Comparison of ENCODE assay signal across 14 cellular contexts in the genomic region with DNA sequence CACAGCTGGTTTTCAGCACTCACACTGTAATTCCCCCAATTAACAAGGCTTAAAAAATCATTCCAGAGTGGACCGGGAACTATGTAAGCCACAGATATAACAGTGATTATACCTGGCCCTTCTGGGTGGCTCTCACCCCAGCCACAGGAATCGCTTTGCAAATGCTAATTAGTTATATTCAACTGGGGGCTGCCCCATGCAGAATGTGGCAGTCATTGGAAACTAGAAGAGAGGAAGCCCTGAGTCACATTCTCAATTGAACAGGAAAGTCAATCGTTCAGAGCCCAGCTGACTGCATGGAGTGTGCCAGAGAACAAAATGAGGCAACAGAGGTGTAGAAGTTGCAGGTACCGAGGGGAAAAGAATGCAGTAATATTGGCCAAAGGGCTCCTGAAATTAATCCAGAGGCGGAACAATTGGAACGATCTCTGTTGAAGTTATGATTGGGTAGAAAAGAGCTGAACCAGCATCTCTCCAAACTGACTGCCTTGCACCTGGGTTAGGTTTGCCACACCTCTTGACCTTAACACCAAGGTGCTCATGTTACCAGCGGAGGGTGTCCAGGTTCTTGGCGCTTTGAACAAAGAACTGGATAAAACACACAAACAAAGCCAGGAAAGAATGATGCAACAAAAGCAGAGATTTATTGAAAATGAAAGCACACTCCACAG.
DNase-seq lines count a peak whose midpoint lies in the region; ATAC-seq and TF ChIP-seq lines count a peak whose summit lies in the region.
"Had no signal": no experiment of that assay in that cellular context is flagged by ENCODE, and none has a peak within 500 bp of the region (broad histone marks: within the 10 kb centered on the region; RNA-seq: fewer than 3 reads in every experiment).

No MANE protein-coding gene starts in this region.

- H4K20me1 ChIP-seq in H9 (ENCODE audit: control insufficient read depth, insufficient read depth, insufficient read length) = no peaks in the 10 kb centered on the region

- no peak overlapping the region for H4K91ac ChIP-seq in H9 (ENCODE audit: insufficient read length, low read depth, low read length)

- H2BK20ac ChIP-seq in H9 (ENCODE audit: low read depth, low read length, poor library complexity, severe bottlenecking) = no peak overlapping the region

- H3K27ac Mint-ChIP-seq in H9 = peak overlapping the region; percentile 41 to 91 (median 84); a peak in 4 of 7 replicates
- peak overlapping the region; percentile 52 for H3K27ac Mint-ChIP-seq in osteocyte (ENCODE audit: unreplicated experiment)

- no peak overlapping the region for H2BK12ac ChIP-seq in H9 (ENCODE audit: insufficient read length, low read depth, low read length)

- H4K5ac ChIP-seq in H9 (ENCODE audit: insufficient read length, low read depth, low read length) = no peak overlapping the region

- no peaks in the 10 kb centered on the region for H3K23me2 ChIP-seq in H9 (ENCODE audit: insufficient read length, low read depth, low read length, poor library complexity, severe bottlenecking)

- no peak overlapping the region for H3K27ac ChIP-seq in H9 (ENCODE audit: insufficient read length, low read depth, low read length)
- H3K27ac ChIP-seq in suprapubic skin = no peak overlapping the region
- H3K27ac ChIP-seq: C4-2B, SK-N-MC had no signal

- no CpG with 5 or more reads among the region's 8 CpGs for WGBS in H9 (ENCODE audit: extremely low coverage, insufficient read length, low lambda C conversion rate)
- WGBS in suprapubic skin = 54% methylated on average over 8 of the region's 8 CpGs

- no peak overlapping the region for H3K18ac ChIP-seq in H9 (ENCODE audit: insufficient read length, low read depth, low read length)

- no peak overlapping the region for H3K9ac ChIP-seq in H9 (ENCODE audit: extremely low read depth, insufficient read length, low read length)

- no peak overlapping the region for H3K4ac ChIP-seq in H9 (ENCODE audit: low read depth, low read length)

- no peak overlapping the region for H2BK15ac ChIP-seq in H9 (ENCODE audit: low read depth, low read length)

- TF ChIP-seq EP300 in suprapubic skin (IDR thresholded peaks at IDR 0.05) = no peak

- no peak overlapping the region for H2AFZ ChIP-seq in H9 (ENCODE audit: low read length)

- no peak overlapping the region for H3K4me2 ChIP-seq in H9 (ENCODE audit: insufficient read depth, insufficient read length, low read length)

- peaks cover 7% of the 10 kb centered on the region for H3K4me1 ChIP-seq in H9 (ENCODE audit: insufficient read depth, low read length)
- H3K4me1 ChIP-seq in suprapubic skin = no peaks in the 10 kb centered on the region

- H3K36me3 Mint-ChIP-seq in H9 (ENCODE audit: insufficient read depth in 1 of 3, low read depth in 3 of 3) = peaks cover 0 to 6% (median 5%) of the 10 kb centered on the region in 3 experiments; a peak in 4 of 7 replicates
- H3K36me3 Mint-ChIP-seq in osteocyte (ENCODE audit: unreplicated experiment) = no peaks in the 10 kb centered on the region

- no peak overlapping the region for H3K56ac ChIP-seq in H9 (ENCODE audit: insufficient read length, low read depth, low read length)

- no peak overlapping the region for H2AK5ac ChIP-seq in H9 (ENCODE audit: insufficient read length, low read length)

- peaks cover 3% of the 10 kb centered on the region; the same call in 1 of the 2 replicates for H3K79me2 ChIP-seq in H9 (ENCODE audit: insufficient read depth, low read length)

- H3K27me3 ChIP-seq in H9 (ENCODE audit: insufficient read depth, low read length) (no peaks in the 10 kb centered on the region), suprapubic skin (no peaks in the 10 kb centered on the region)

- ATAC-seq in HG03196 (IDR thresholded peaks at IDR 0.05; ENCODE audit: unreplicated experiment) = no peak
- ATAC-seq: GM12878; stimulated activated naive CD8-positive, alpha-beta T cell treated with anti-CD3 and anti-CD28 coated beads, Interleukin-15, amount 100 ng/mL, for 72 hours had no signal

- H3K4me3 Mint-ChIP-seq in H9 (no peak overlapping the region; a peak in 1 of 5 replicates), osteocyte (ENCODE audit: unreplicated experiment) (no peak overlapping the region)
- H3K4me3 Mint-ChIP-seq: stimulated activated naive CD8-positive, alpha-beta T cell treated with anti-CD3 and anti-CD28 coated beads, Interleukin-15, amount 100 ng/mL, for 72 hours had no signal

- H4K8ac ChIP-seq in H9 (replicated peaks; ENCODE audit: insufficient read length, low read depth, low read length) = no peak overlapping the region

- no peak overlapping the region for H2BK5ac ChIP-seq in H9 (ENCODE audit: insufficient read length, low read length)

- no peak for TF ChIP-seq POLR2A in suprapubic skin (IDR thresholded peaks at IDR 0.05)

- DNase-seq in H9 = no peak
- peak; percentile 87 for DNase-seq in NCI-H2029 treated with DMSO at 0.1 percent for 48 hours (lab: John Stamatoyannopoulos, UW)
- DNase-seq in RPMI8226 = peak; percentile 87
- no peak for DNase-seq in osteocyte (ENCODE audit: extremely low spot score, unreplicated experiment)
- no peak for DNase-seq in suprapubic skin (ENCODE audit: low spot score in 2 of 2)
- no peak for DNase-seq in activated naive CD4-positive, alpha-beta T cell treated with anti-CD3 and anti-CD28 coated beads, Interleukin-2, amount 50 U/mL, for 16 hours
- DNase-seq: head of caudate nucleus; kidney glomerular epithelial cell; MV-4-11; stimulated activated naive CD8-positive, alpha-beta T cell treated with anti-CD3 and anti-CD28 coated beads, Interleukin-15, amount 100 ng/mL, for 72 hours had no signal

- H3K9me3 ChIP-seq in H9 (ENCODE audit: control insufficient read depth, low read depth, low read length) (no peaks in the 10 kb centered on the region), suprapubic skin (no peaks in the 10 kb centered on the region)

- no peaks in the 10 kb centered on the region for H3K36me3 ChIP-seq in suprapubic skin

- H2BK120ac ChIP-seq in H9 (ENCODE audit: low read depth, low read length, poor library complexity, severe bottlenecking) = no peak overlapping the region

- H3K9me3 Mint-ChIP-seq in H9 = peaks cover 5% of the 10 kb centered on the region in 2 experiments; a peak in 4 of 5 replicates
- H3K9me3 Mint-ChIP-seq in osteocyte (ENCODE audit: unreplicated experiment) = no peaks in the 10 kb centered on the region

- TF ChIP-seq CTCF in H9 (conservative IDR thresholded peaks at IDR 0.05) (no peak), osteocyte (IDR thresholded peaks at IDR 0.05) (no peak), suprapubic skin (IDR thresholded peaks at IDR 0.05) (no peak)

- no peak overlapping the region for H3K23ac ChIP-seq in H9 (ENCODE audit: insufficient read length, low read depth, low read length)

- H3K27me3 Mint-ChIP-seq in H9 (ENCODE audit: low read depth) (no peaks in the 10 kb centered on the region; the same call in none of the 2 replicates), osteocyte (ENCODE audit: unreplicated experiment) (no peaks in the 10 kb centered on the region)
- H3K27me3 Mint-ChIP-seq: stimulated activated naive CD8-positive, alpha-beta T cell treated with anti-CD3 and anti-CD28 coated beads, Interleukin-15, amount 100 ng/mL, for 72 hours had no signal

- H3K14ac ChIP-seq in H9 (ENCODE audit: insufficient read depth, low read length) = no peak overlapping the region

- no peak overlapping the region for H3T11ph ChIP-seq in H9 (ENCODE audit: low read length)

- no peaks in the 10 kb centered on the region for H3K79me1 ChIP-seq in H9 (ENCODE audit: insufficient read depth, low read depth, low read length, poor library complexity, severe bottlenecking)

- H3K4me3 ChIP-seq in suprapubic skin = no peak overlapping the region
- H3K4me3 ChIP-seq: GM12878, SK-N-MC had no signal

- peaks cover 32 to 42% of the 10 kb centered on the region in 2 experiments for H3K4me1 Mint-ChIP-seq in H9
- peaks cover 39% of the 10 kb centered on the region for H3K4me1 Mint-ChIP-seq in osteocyte (ENCODE audit: unreplicated experiment)

Comparison
In these comparisons a context has a peak if more than half of its experiments do, and no peak if none do; other contexts are left out.
1. DNase-seq: peak in NCI-H2029 treated with DMSO at 0.1 percent for 48 hours (single experiment) and RPMI8226 (single experiment); none in H9 (single experiment), osteocyte (single experiment), suprapubic skin (0 of 2) and activated naive CD4-positive, alpha-beta T cell treated with anti-CD3 and anti-CD28 coated beads, Interleukin-2, amount 50 U/mL, for 16 hours (single experiment).